In the genomic region with DNA sequence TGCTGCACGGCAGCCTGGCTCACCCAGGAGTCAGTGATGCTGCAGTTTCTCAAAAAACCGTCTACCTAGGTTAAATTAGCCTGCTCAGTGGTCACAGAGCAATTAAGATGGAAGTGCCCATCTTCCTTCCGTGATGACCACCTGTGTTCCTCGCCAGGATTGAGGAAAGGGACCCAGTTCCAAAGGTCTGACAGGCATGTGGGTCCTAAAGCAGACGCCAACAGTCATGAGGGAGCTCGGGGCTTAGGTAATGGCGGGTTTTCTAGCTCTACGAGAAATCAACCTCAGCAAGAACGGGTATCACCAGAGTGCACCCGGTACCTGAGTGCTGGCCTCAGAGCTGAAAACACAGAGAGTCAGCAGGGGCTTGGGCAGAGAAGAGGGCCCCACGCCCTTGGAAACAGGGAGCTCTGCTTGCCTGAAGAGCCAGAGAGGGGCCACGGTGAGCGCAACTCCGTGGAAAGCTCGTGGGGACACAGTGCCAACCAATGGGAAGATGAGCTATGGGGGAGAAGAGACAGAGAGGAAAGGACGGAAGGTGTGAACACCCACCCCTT, we compare ENCODE assay signal across 8 cellular contexts. TPM values are rescaled to one million over a fixed set of nuclear protein-coding genes. Genes with fewer than 3 reads are reported as not detected.
A peak's percentile ranks its signal among the peaks of the same experiment; 100 is the strongest.
DNase-seq lines count a peak whose midpoint lies in the region; ATAC-seq, FAIRE-seq and TF ChIP-seq lines count a peak whose summit lies in the region.

No MANE protein-coding gene starts in this region.

- ATAC-seq in GM21576 (IDR thresholded peaks at IDR 0.05; ENCODE audit: unreplicated experiment) (no peak), HG03565 (IDR thresholded peaks at IDR 0.05; ENCODE audit: unreplicated experiment) (no peak)

- H3K4me3 ChIP-seq in OCI-LY7 (ENCODE audit: low read depth, low read length, poor library complexity, severe bottlenecking) (peak overlapping the region; percentile 29), endothelial cell of umbilical vein (replicated peaks in 1 of 3; ENCODE audit: insufficient read depth in 1 of 3, low read depth in 1 of 3, low read length in 3 of 3) (no peak overlapping the region), rectal smooth muscle tissue (ENCODE audit: low read length) (peak overlapping the region; percentile 54)

- no peak overlapping the region for H3K9ac ChIP-seq in endothelial cell of umbilical vein (replicated peaks; ENCODE audit: extremely low read depth, insufficient read depth, low read length)
- H3K9ac ChIP-seq in rectal smooth muscle tissue (ENCODE audit: low read length) = no peak overlapping the region

- no peak overlapping the region for H3K27ac ChIP-seq in OCI-LY7 (ENCODE audit: low read depth, low read length, poor library complexity, severe bottlenecking)
- H3K27ac ChIP-seq in endothelial cell of umbilical vein (ENCODE audit: insufficient read depth, low read depth, low read length) = no peak overlapping the region
- no peak overlapping the region for H3K27ac ChIP-seq in rectal smooth muscle tissue (ENCODE audit: low read depth, low read length)

- BruUV-seq in OCI-LY7 (replicated peaks; lab: Mats Ljungman, UMichigan) (no TSS peak), endothelial cell of umbilical vein (replicated peaks; lab: Mats Ljungman, UMichigan) (no TSS peak)

- H3K9me3 ChIP-seq in OCI-LY7 (ENCODE audit: low read length) (no peaks in the 10 kb centered on the region), endothelial cell of umbilical vein (replicated peaks; ENCODE audit: control insufficient read depth, insufficient read depth, low read length) (no peaks in the 10 kb centered on the region)

- H3K27me3 ChIP-seq in endothelial cell of umbilical vein (ENCODE audit: control insufficient read depth in 2 of 2, insufficient read depth in 2 of 2, low read length in 2 of 2) (peaks cover 0 to 2% of the 10 kb centered on the region in 2 experiments), rectal smooth muscle tissue (ENCODE audit: control insufficient read depth, insufficient read depth, low read length) (no peaks in the 10 kb centered on the region)

- dilution Hi-C loops in endothelial cell of umbilical vein (cut with MboI; ENCODE audit: extremely low pct_ligation_motif_present, low sequenced_read_pairs) = no loop called here

- H3K4me1 ChIP-seq in OCI-LY7 (ENCODE audit: insufficient read depth, low read length, poor library complexity, severe bottlenecking) = peaks cover 52% of the 10 kb centered on the region
- peaks cover 11% of the 10 kb centered on the region for H3K4me1 ChIP-seq in endothelial cell of umbilical vein (ENCODE audit: control insufficient read depth, extremely low read depth, insufficient read depth, low read length)
- H3K4me1 ChIP-seq in rectal smooth muscle tissue (ENCODE audit: control insufficient read depth, insufficient read depth, low read length) = peaks cover 7% of the 10 kb centered on the region

- H4K20me1 ChIP-seq in OCI-LY7 (ENCODE audit: insufficient read depth, low read length) (no peaks in the 10 kb centered on the region), endothelial cell of umbilical vein (replicated peaks; ENCODE audit: control insufficient read depth, extremely low read depth, insufficient read depth, low read length) (no peaks in the 10 kb centered on the region)

- CTCF ChIA-PET in OCI-LY7 (lab: Charles Lee; ENCODE audit: unreplicated experiment) = interaction anchor here (0.6 to 2.6 kb wide), 4 partner anchors 11 to 39 kb away, joined by 3 to 17 read pairs (median 6); no protein-coding TSS in a partner anchor
- CTCF ChIA-PET in endothelial cell of umbilical vein (lab: Charles Lee) = interaction anchor here (1.2 to 4.7 kb wide), 12 partner anchors 10 to 289 kb away, joined by 3 to 55 read pairs (median 5); a partner anchor contains a TSS

- TF ChIP-seq POLR2A in GM12891 (IDR thresholded peaks at IDR 0.05; ENCODE audit: low read depth, low read length) = no peak
- TF ChIP-seq POLR2A in endothelial cell of umbilical vein (IDR thresholded peaks at IDR 0.05; ENCODE audit: low read depth, low read length) = no peak

- no peaks in the 10 kb centered on the region for H3K9me1 ChIP-seq in endothelial cell of umbilical vein (replicated peaks; ENCODE audit: control insufficient read depth, extremely low read depth, insufficient read depth, low read length)

- TF ChIP-seq CTCF in OCI-LY7 (conservative IDR thresholded peaks at IDR 0.05; ENCODE audit: low read length) = no peak
- no peak for TF ChIP-seq CTCF in endothelial cell of umbilical vein (IDR thresholded peaks at IDR 0.05; ENCODE audit: extremely low read depth in 1 of 2, insufficient read depth in 1 of 2, low read depth in 1 of 2, low read length in 2 of 2)

- H3K79me2 ChIP-seq in OCI-LY7 (ENCODE audit: insufficient read depth, low read depth, low read length) (no peaks in the 10 kb centered on the region), endothelial cell of umbilical vein (ENCODE audit: control insufficient read depth, insufficient read depth, low read length) (no peaks in the 10 kb centered on the region)

- peak overlapping the region; percentile 64; the same call in 1 of the 2 replicates for H3K4me2 ChIP-seq in OCI-LY7 (ENCODE audit: low read length)
- H3K4me2 ChIP-seq in endothelial cell of umbilical vein (ENCODE audit: insufficient read depth, low read length) = peak overlapping the region; percentile 13

- no peaks in the 10 kb centered on the region for H3K9me2 ChIP-seq in OCI-LY7 (ENCODE audit: insufficient read depth, low read length)

- FAIRE-seq in GM12891 (lab: Jason Lieb, UNC) (peak; percentile 9), endothelial cell of umbilical vein (lab: Jason Lieb, UNC) (no peak)

- intact Hi-C loops in OCI-LY7 (cut with micrococcal nuclease; ENCODE audit: unreplicated experiment) = loop anchor here (1.0 to 10.0 kb wide), 2 partner anchors 34 to 189 kb away; no protein-coding TSS in a partner anchor
- intact Hi-C loops in endothelial cell of umbilical vein (cut with micrococcal nuclease) = loop anchor here (1.0 to 5.0 kb wide), 3 partner anchors 34 to 286 kb away; no protein-coding TSS in a partner anchor

- H2AFZ ChIP-seq in OCI-LY7 (ENCODE audit: low read length) (peak overlapping the region; percentile 68; the same call in 1 of the 2 replicates), endothelial cell of umbilical vein (ENCODE audit: low read depth, low read length) (peak overlapping the region; percentile 23)

- POLR2A ChIA-PET in OCI-LY7 (lab: Charles Lee) = interaction anchor here (0.7 to 2.0 kb wide), 8 partner anchors 11 to 190 kb away, joined by 3 to 12 read pairs (median 3); no protein-coding TSS in a partner anchor
- POLR2A ChIA-PET in endothelial cell of umbilical vein (lab: Charles Lee) = no interaction called here

- DNase-seq in GM12891 (ENCODE audit: insufficient read length, low spot score) = no peak
- DNase-seq in OCI-LY7 (ENCODE audit: low spot score) = no peak
- DNase-seq in endothelial cell of umbilical vein (ENCODE audit: low read depth, low spot score) = no peak
- no peak for DNase-seq in GM19238 (ENCODE audit: insufficient read length, low spot score)
- no peak for DNase-seq in stimulated activated CD4-positive, alpha-beta T cell treated with anti-CD3 and anti-CD28 coated beads, Interleukin-2, amount 100 ng/mL, for 48 hours

- H3K36me3 ChIP-seq in OCI-LY7 (ENCODE audit: insufficient read depth, low read length) (no peaks in the 10 kb centered on the region), endothelial cell of umbilical vein (ENCODE audit: control insufficient read depth in 2 of 2, extremely low read depth in 1 of 2, insufficient read depth in 2 of 2, low read length in 2 of 2) (no peaks in the 10 kb centered on the region), rectal smooth muscle tissue (ENCODE audit: control insufficient read depth, insufficient read depth, low read length) (no peaks in the 10 kb centered on the region)

TF ChIP-seq in GM12891, 5 proteins besides CTCF, POLR2A, EP300 and RAD21:
- TF ChIP-seq TAF1 (IDR thresholded peaks at IDR 0.05; ENCODE audit: low read depth, low read length) (no peak), SPI1 (IDR thresholded peaks at IDR 0.05; ENCODE audit: low read depth, low read length) (no peak), POLR2AphosphoS5 (IDR thresholded peaks at IDR 0.05; ENCODE audit: low read depth, low read length) (no peak), POU2F2 (IDR thresholded peaks at IDR 0.05; ENCODE audit: low read depth, low read length) (no peak), PAX5 (IDR thresholded peaks at IDR 0.05; ENCODE audit: insufficient read depth, low read length, severe bottlenecking) (no peak)
TF ChIP-seq in GM12891: peak in this region for 0.

TF ChIP-seq in endothelial cell of umbilical vein, 7 proteins besides CTCF, POLR2A, EP300 and RAD21:
- TF ChIP-seq POLR2AphosphoS5 (IDR thresholded peaks at IDR 0.05; ENCODE audit: insufficient read depth, low read depth, low read length) (no peak), EZH2 (IDR thresholded peaks at IDR 0.05; ENCODE audit: borderline replicate concordance, low read depth, low read length, severe bottlenecking) (no peak), MYC (IDR thresholded peaks at IDR 0.05; ENCODE audit: low read depth, low read length) (no peak), GATA2 (IDR thresholded peaks at IDR 0.05; ENCODE audit: insufficient read depth, insufficient read length, low read depth, low read length) (no peak), JUN (IDR thresholded peaks at IDR 0.05; ENCODE audit: borderline replicate concordance, insufficient read depth, insufficient read length, low read depth) (no peak), FOS (IDR thresholded peaks at IDR 0.05; ENCODE audit: borderline replicate concordance, insufficient read depth, low read length) (no peak)
- TF ChIP-seq, protein P1, sequence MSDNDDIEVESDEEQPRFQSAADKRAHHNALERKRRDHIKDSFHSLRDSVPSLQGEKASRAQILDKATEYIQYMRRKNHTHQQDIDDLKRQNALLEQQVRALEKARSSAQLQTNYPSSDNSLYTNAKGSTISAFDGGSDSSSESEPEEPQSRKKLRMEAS (IDR thresholded peaks at IDR 0.05; ENCODE audit: insufficient read depth, insufficient read length) = no peak

RNA-seq across cellular contexts. Expression of a gene that starts 34.3 kb away (rescaled TPM):
- polyA plus RNA-seq in GM12891 (2012; ENCODE audit: low read depth, missing spikeins) = 35.0 TPM
- total RNA-seq in OCI-LY7 (2014; rRNA removed; shearing (Covaris generic)) = 2.6 and 2.8 TPM in 2 replicates
- 7.2 and 7.3 TPM in 2 replicates for total RNA-seq in OCI-LY7 (2022)
- 67.0 and 71.7 TPM in 2 replicates for total RNA-seq in endothelial cell of umbilical vein
- polyA plus RNA-seq in endothelial cell of umbilical vein = 15.6 and 23.3 TPM in 2 replicates
- polyA plus RNA-seq in endothelial cell of umbilical vein (2011; cell fraction: cytosol; rRNA removed) = 12.5 and 14.2 TPM in 2 replicates
- polyA plus RNA-seq in endothelial cell of umbilical vein (2011; cell fraction: nucleus; rRNA removed) = 42.1 and 52.7 TPM in 2 replicates
- polyA plus RNA-seq in endothelial cell of umbilical vein (2012) = 26.2 and 37.7 TPM in 2 replicates
- 60.1 and 61.4 TPM in 2 replicates for polyA minus RNA-seq in endothelial cell of umbilical vein
- 8.0 TPM for polyA minus RNA-seq in endothelial cell of umbilical vein (2011; cell fraction: cytosol; rRNA and poly(A)+ RNA removed)
- polyA minus RNA-seq in endothelial cell of umbilical vein (2011; cell fraction: nucleus; rRNA and poly(A)+ RNA removed) = 36.1 and 50.9 TPM in 2 replicates

Comparison
In these comparisons a context has a peak if more than half of its experiments do, and no peak if none do; other contexts are left out.
1. H3K4me3 ChIP-seq: peak in OCI-LY7 (single experiment) and rectal smooth muscle tissue (single experiment); none in endothelial cell of umbilical vein (0 of 3).